ENCODE assay signal across 8 cellular contexts in the genomic region with DNA sequence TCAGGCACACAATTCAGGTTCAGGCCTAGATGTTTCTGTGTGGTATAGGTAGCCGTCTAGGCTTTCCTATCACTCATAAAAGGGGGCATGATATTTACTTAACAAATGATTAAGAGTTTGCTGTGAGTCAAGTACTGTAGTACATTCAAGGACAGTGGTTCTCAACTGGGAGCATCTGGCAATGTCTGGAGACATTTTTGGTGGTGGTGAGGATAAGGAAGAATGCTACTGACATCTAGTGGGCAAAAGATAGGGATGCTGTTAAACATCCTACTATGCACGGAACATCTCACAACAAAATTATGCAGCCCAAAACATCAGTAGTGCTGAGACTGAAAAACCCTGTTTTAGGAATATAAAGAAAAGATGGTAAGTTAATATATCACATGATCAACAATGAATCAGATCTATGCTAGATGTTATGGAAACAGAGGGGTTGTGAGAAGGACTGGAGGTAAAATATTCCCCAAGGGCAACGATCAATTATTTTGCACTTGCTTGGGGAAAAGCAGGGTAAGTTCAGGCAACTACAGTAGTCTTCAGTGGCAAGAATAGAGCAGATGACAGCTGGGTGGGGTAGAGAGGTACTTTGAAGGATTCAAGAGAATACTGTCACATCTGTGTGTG. TPM values are rescaled to one million over a fixed set of nuclear protein-coding genes. Genes with fewer than 3 reads are reported as not detected.
DNase-seq lines count a peak whose midpoint lies in the region; ATAC-seq and TF ChIP-seq lines count a peak whose summit lies in the region.

No MANE protein-coding gene starts in this region.

- H3K9me3 Mint-ChIP-seq in activated T-cell treated with anti-CD3 and anti-CD28 coated beads, Interleukin-2, amount 50 U/mL, for 72 hours, result no peaks in the 10 kb centered on the region

- WGBS in aorta, 2 donors, result 58 to 68% methylated on average over 3 of the region's 3 CpGs

- H3K4me3 ChIP-seq in cardiac fibroblast (replicated peaks in 1 of 2; ENCODE audit: low read depth in 2 of 2, low read length in 2 of 2), result no peak overlapping the region
- no peak overlapping the region for H3K4me3 ChIP-seq in neural cell (ENCODE audit: low read length)
- H3K4me3 ChIP-seq in aorta (ENCODE audit: low read length in 2 of 2), result no peak overlapping the region

- H2AFZ ChIP-seq in neural cell (ENCODE audit: low read depth, low read length), result no peak overlapping the region

- H3K4me3 Mint-ChIP-seq in activated T-cell treated with anti-CD3 and anti-CD28 coated beads, Interleukin-2, amount 50 U/mL, for 72 hours, result no peak overlapping the region

- peaks cover 25 to 56% of the 10 kb centered on the region in 2 donors for H3K36me3 Mint-ChIP-seq in activated T-cell treated with anti-CD3 and anti-CD28 coated beads, Interleukin-2, amount 50 U/mL, for 72 hours (ENCODE audit: insufficient read depth in 2 of 2)

- TF ChIP-seq EP300 in neural cell (conservative IDR thresholded peaks at IDR 0.05; ENCODE audit: poor library complexity, severe bottlenecking), result no peak

- no peak for ATAC-seq in activated T-cell treated with anti-CD3 and anti-CD28 coated beads, Interleukin-2, amount 50 U/mL, for 72 hours (replicated peaks in 1 of 2)
- ATAC-seq in aorta (ENCODE audit: low FRiP score), result no peak

- H3K9me3 ChIP-seq in neural cell (ENCODE audit: low read length) (no peaks in the 10 kb centered on the region), aorta (ENCODE audit: control insufficient read depth, low read length) (no peaks in the 10 kb centered on the region)

- intact Hi-C loops in aorta (cut with DNase I), result no loop called here

- H3K9me2 ChIP-seq in neural cell (ENCODE audit: insufficient read depth, low read length), result no peaks in the 10 kb centered on the region

- H3K27me3 Mint-ChIP-seq in activated T-cell treated with anti-CD3 and anti-CD28 coated beads, Interleukin-2, amount 50 U/mL, for 72 hours (ENCODE audit: low read depth), result no peaks in the 10 kb centered on the region

- peaks cover 30% of the 10 kb centered on the region for H3K79me2 ChIP-seq in neural cell (replicated peaks; ENCODE audit: insufficient read depth, low read length)

- H4K20me1 ChIP-seq in neural cell (ENCODE audit: insufficient read depth), result no peaks in the 10 kb centered on the region

- H3K27ac Mint-ChIP-seq in activated T-cell treated with anti-CD3 and anti-CD28 coated beads, Interleukin-2, amount 50 U/mL, for 72 hours, result peak overlapping the region; percentile 48

- peaks cover 17% of the 10 kb centered on the region for H3K36me3 ChIP-seq in neural cell (ENCODE audit: insufficient read depth, low read length)
- H3K36me3 ChIP-seq in aorta (ENCODE audit: control insufficient read depth in 1 of 2, insufficient read depth in 2 of 2, low read length in 1 of 2), result peaks cover 7 to 11% of the 10 kb centered on the region in 2 donors

- H3K4me2 ChIP-seq in neural cell (ENCODE audit: low read length), result no peak overlapping the region

- TF ChIP-seq CTCF in cardiac fibroblast (IDR thresholded peaks at IDR 0.05; ENCODE audit: low read depth, low read length), result peak; percentile 75
- TF ChIP-seq CTCF in neural cell (IDR thresholded peaks at IDR 0.05; ENCODE audit: poor library complexity, severe bottlenecking), result peak; percentile 78

- no peak overlapping the region for H3K9ac ChIP-seq in neural cell (ENCODE audit: low read length)

- H3K4me1 ChIP-seq in aorta (ENCODE audit: control insufficient read depth in 1 of 2, insufficient read depth in 2 of 2, low read length in 2 of 2), result peaks cover 0 to 7% of the 10 kb centered on the region in 2 donors

- H3K27ac ChIP-seq in neural cell (ENCODE audit: low read length) (no peak overlapping the region), aorta (ENCODE audit: low read depth in 1 of 2, low read length in 2 of 2) (no peak overlapping the region)

- peak; percentile 80 for TF ChIP-seq RAD21 in neural cell (conservative IDR thresholded peaks at IDR 0.05)

- no peaks in the 10 kb centered on the region for H3F3A ChIP-seq in neural cell (ENCODE audit: insufficient read depth, low read length, poor library complexity, severe bottlenecking)

- DNase-seq in activated T-cell treated with anti-CD3 and anti-CD28 coated beads, Interleukin-2, amount 50 U/mL, for 72 hours, result no peak
- DNase-seq in activated T-cell treated with anti-CD3 and anti-CD28 coated beads for 4 hours (no peak), NCI-H2227 (lab: John Stamatoyannopoulos, UW; ENCODE audit: unreplicated experiment) (peak; percentile 33), cardiac fibroblast (ENCODE audit: low read depth in 2 of 2) (peak; percentile 74 to 78), activated gamma-delta T cell treated with Interleukin-2 at 50 U/mL for 16 hours (no peak), aorta (no peak)
- DNase-seq in activated effector memory CD4-positive, alpha-beta T cell treated with anti-CD3 and anti-CD28 coated beads, Interleukin-2, amount 50 U/mL, for 16 hours, result no peak

- peaks cover 39% of the 10 kb centered on the region for H3K4me1 Mint-ChIP-seq in activated T-cell treated with anti-CD3 and anti-CD28 coated beads, Interleukin-2, amount 50 U/mL, for 72 hours (ENCODE audit: low read depth)

- no peaks in the 10 kb centered on the region for H3K27me3 ChIP-seq in neural cell (ENCODE audit: insufficient read depth, low read depth, low read length)
- no peaks in the 10 kb centered on the region for H3K27me3 ChIP-seq in aorta (ENCODE audit: control insufficient read depth in 1 of 2, insufficient read depth in 2 of 2, low read length in 1 of 2)

TF ChIP-seq in neural cell, 6 proteins besides CTCF, POLR2A, EP300 and RAD21:
- TF ChIP-seq EZH2 (IDR thresholded peaks at IDR 0.05; ENCODE audit: borderline replicate concordance, insufficient read depth, low read length, poor library complexity, severe bottlenecking) (no peak), TAF1 (IDR thresholded peaks at IDR 0.05; ENCODE audit: low read depth) (no peak), POLR2AphosphoS5 (IDR thresholded peaks at IDR 0.05) (no peak), SMC3 (conservative IDR thresholded peaks at IDR 0.05; ENCODE audit: poor library complexity) (peak; percentile 82), MXI1 (conservative IDR thresholded peaks at IDR 0.05; ENCODE audit: poor library complexity, severe bottlenecking) (no peak)
- TF ChIP-seq, protein P1, sequence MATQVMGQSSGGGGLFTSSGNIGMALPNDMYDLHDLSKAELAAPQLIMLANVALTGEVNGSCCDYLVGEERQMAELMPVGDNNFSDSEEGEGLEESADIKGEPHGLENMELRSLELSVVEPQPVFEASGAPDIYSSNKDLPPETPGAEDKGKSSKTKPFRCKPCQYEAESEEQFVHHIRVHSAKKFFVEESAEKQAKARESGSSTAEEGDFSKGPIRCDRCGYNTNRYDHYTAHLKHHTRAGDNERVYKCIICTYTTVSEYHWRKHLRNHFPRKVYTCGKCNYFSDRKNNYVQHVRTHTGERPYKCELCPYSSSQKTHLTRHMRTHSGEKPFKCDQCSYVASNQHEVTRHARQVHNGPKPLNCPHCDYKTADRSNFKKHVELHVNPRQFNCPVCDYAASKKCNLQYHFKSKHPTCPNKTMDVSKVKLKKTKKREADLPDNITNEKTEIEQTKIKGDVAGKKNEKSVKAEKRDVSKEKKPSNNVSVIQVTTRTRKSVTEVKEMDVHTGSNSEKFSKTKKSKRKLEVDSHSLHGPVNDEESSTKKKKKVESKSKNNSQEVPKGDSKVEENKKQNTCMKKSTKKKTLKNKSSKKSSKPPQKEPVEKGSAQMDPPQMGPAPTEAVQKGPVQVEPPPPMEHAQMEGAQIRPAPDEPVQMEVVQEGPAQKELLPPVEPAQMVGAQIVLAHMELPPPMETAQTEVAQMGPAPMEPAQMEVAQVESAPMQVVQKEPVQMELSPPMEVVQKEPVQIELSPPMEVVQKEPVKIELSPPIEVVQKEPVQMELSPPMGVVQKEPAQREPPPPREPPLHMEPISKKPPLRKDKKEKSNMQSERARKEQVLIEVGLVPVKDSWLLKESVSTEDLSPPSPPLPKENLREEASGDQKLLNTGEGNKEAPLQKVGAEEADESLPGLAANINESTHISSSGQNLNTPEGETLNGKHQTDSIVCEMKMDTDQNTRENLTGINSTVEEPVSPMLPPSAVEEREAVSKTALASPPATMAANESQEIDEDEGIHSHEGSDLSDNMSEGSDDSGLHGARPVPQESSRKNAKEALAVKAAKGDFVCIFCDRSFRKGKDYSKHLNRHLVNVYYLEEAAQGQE (IDR thresholded peaks at IDR 0.05; ENCODE audit: borderline replicate concordance), result no peak

RNA-seq across cellular contexts. Expression of a gene that starts 4.9 kb away (rescaled TPM):
- total RNA-seq in activated T-cell treated with anti-CD3 and anti-CD28 coated beads, Interleukin-2, amount 50 U/mL, for 72 hours, result 10 to 100 TPM; 75.7 to 85.0 TPM
- polyA plus RNA-seq in neural cell (25.8 and 43.8 TPM in 2 replicates), aorta (10 to 100 TPM; 30.8 to 46.3 TPM)
- 49.4 and 57.5 TPM in 2 replicates for polyA minus RNA-seq in neural cell
- total RNA-seq in aorta, result 10 to 100 TPM; 36.6 to 55.6 TPM

RNA-seq across cellular contexts. Expression of a gene that starts 35.1 kb away (rescaled TPM):
- total RNA-seq in activated T-cell treated with anti-CD3 and anti-CD28 coated beads, Interleukin-2, amount 50 U/mL, for 72 hours, result 10 to 100 TPM; 22.6 to 30.5 TPM
- polyA plus RNA-seq in neural cell (3.7 and 4.9 TPM in 2 replicates), aorta (1 to 10 TPM; 6.8 to 8.1 TPM)
- polyA minus RNA-seq in neural cell, result 7.5 and 8.3 TPM in 2 replicates
- 10 to 100 TPM; 11.7 to 16.2 TPM for total RNA-seq in aorta

Comparison
In these comparisons a context has a peak if more than half of its experiments do, and no peak if none do; other contexts are left out.
1. DNase-seq: peak in NCI-H2227 (single experiment) and cardiac fibroblast (2 of 2); none in activated T-cell treated with anti-CD3 and anti-CD28 coated beads, Interleukin-2, amount 50 U/mL, for 72 hours (0 of 2), activated T-cell treated with anti-CD3 and anti-CD28 coated beads for 4 hours (single experiment), activated effector memory CD4-positive, alpha-beta T cell treated with anti-CD3 and anti-CD28 coated beads, Interleukin-2, amount 50 U/mL, for 16 hours (single experiment), activated gamma-delta T cell treated with Interleukin-2 at 50 U/mL for 16 hours (single experiment) and aorta (0 of 2).